In the genomic region with DNA sequence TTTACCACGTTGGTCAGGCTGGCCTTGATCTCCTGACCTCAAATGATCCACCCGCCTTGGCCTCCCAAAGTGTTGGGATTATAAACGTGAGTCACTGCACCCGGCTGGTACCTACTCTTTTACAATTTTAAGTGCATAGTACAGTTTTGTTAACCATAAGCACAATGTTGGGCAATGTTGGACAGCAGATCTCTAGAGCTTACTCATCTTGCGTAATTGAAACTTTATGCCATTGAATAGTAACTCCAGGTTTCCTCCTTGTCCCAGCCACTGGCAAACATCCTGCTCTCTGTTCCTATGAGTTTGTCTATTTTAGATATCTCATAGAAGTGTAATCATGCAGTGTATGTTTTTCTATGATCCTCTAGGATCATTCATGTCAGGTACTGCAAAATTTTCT, we compare ENCODE assay signal across 1 cellular context.
TF ChIP-seq lines count a peak whose summit lies in the region.

No MANE protein-coding gene starts in this region.

TF ChIP-seq in HepG2, 621 proteins besides CTCF, POLR2A, EP300 and RAD21 (continued from another document and continues in another):
- TF ChIP-seq, protein P1, sequence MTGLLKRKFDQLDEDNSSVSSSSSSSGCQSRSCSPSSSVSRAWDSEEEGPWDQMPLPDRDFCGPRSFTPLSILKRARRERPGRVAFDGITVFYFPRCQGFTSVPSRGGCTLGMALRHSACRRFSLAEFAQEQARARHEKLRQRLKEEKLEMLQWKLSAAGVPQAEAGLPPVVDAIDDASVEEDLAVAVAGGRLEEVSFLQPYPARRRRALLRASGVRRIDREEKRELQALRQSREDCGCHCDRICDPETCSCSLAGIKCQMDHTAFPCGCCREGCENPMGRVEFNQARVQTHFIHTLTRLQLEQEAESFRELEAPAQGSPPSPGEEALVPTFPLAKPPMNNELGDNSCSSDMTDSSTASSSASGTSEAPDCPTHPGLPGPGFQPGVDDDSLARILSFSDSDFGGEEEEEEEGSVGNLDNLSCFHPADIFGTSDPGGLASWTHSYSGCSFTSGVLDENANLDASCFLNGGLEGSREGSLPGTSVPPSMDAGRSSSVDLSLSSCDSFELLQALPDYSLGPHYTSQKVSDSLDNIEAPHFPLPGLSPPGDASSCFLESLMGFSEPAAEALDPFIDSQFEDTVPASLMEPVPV (CRISPR knock-in tag; IDR thresholded peaks at IDR 0.05), result no peak
- no peak; the same call in 1 of the 2 replicates for TF ChIP-seq SP4 (CRISPR knock-in tag; IDR thresholded peaks at IDR 0.05)
- 0 out of 2 replicates have a peak, but pooled peaks have one; percentile 37 for TF ChIP-seq TOE1 (CRISPR knock-in tag; IDR thresholded peaks at IDR 0.05)
- TF ChIP-seq ZBTB8A (CRISPR knock-in tag; IDR thresholded peaks at IDR 0.05; ENCODE audit: borderline replicate concordance, low read depth), result no peak
- TF ChIP-seq ZNF629 (CRISPR knock-in tag; conservative IDR thresholded peaks at IDR 0.05), result peak; percentile 25; the same call in 1 of the 2 replicates
- TF ChIP-seq, protein P2, sequence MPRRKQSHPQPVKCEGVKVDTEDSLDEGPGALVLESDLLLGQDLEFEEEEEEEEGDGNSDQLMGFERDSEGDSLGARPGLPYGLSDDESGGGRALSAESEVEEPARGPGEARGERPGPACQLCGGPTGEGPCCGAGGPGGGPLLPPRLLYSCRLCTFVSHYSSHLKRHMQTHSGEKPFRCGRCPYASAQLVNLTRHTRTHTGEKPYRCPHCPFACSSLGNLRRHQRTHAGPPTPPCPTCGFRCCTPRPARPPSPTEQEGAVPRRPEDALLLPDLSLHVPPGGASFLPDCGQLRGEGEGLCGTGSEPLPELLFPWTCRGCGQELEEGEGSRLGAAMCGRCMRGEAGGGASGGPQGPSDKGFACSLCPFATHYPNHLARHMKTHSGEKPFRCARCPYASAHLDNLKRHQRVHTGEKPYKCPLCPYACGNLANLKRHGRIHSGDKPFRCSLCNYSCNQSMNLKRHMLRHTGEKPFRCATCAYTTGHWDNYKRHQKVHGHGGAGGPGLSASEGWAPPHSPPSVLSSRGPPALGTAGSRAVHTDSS (CRISPR knock-in tag; conservative IDR thresholded peaks at IDR 0.05), result no peak
- TF ChIP-seq ZFP36L1 (CRISPR knock-in tag; IDR thresholded peaks at IDR 0.05), result no peak
- TF ChIP-seq, protein P3, sequence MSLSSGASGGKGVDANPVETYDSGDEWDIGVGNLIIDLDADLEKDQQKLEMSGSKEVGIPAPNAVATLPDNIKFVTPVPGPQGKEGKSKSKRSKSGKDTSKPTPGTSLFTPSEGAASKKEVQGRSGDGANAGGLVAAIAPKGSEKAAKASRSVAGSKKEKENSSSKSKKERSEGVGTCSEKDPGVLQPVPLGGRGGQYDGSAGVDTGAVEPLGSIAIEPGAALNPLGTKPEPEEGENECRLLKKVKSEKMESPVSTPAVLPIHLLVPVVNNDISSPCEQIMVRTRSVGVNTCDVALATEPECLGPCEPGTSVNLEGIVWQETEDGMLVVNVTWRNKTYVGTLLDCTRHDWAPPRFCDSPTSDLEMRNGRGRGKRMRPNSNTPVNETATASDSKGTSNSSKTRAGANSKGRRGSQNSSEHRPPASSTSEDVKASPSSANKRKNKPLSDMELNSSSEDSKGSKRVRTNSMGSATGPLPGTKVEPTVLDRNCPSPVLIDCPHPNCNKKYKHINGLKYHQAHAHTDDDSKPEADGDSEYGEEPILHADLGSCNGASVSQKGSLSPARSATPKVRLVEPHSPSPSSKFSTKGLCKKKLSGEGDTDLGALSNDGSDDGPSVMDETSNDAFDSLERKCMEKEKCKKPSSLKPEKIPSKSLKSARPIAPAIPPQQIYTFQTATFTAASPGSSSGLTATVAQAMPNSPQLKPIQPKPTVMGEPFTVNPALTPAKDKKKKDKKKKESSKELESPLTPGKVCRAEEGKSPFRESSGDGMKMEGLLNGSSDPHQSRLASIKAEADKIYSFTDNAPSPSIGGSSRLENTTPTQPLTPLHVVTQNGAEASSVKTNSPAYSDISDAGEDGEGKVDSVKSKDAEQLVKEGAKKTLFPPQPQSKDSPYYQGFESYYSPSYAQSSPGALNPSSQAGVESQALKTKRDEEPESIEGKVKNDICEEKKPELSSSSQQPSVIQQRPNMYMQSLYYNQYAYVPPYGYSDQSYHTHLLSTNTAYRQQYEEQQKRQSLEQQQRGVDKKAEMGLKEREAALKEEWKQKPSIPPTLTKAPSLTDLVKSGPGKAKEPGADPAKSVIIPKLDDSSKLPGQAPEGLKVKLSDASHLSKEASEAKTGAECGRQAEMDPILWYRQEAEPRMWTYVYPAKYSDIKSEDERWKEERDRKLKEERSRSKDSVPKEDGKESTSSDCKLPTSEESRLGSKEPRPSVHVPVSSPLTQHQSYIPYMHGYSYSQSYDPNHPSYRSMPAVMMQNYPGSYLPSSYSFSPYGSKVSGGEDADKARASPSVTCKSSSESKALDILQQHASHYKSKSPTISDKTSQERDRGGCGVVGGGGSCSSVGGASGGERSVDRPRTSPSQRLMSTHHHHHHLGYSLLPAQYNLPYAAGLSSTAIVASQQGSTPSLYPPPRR (CRISPR knock-in tag; IDR thresholded peaks at IDR 0.05; ENCODE audit: borderline replicate concordance), result peak; percentile 84
- TF ChIP-seq SALL1 (CRISPR knock-in tag; IDR thresholded peaks at IDR 0.05), result peak; percentile 98
- TF ChIP-seq, protein P4, sequence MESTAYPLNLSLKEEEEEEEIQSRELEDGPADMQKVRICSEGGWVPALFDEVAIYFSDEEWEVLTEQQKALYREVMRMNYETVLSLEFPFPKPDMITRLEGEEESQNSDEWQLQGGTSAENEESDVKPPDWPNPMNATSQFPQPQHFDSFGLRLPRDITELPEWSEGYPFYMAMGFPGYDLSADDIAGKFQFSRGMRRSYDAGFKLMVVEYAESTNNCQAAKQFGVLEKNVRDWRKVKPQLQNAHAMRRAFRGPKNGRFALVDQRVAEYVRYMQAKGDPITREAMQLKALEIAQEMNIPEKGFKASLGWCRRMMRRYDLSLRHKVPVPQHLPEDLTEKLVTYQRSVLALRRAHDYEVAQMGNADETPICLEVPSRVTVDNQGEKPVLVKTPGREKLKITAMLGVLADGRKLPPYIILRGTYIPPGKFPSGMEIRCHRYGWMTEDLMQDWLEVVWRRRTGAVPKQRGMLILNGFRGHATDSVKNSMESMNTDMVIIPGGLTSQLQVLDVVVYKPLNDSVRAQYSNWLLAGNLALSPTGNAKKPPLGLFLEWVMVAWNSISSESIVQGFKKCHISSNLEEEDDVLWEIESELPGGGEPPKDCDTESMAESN (CRISPR knock-in tag; conservative IDR thresholded peaks at IDR 0.05), result peak; percentile 51; the same call in 1 of the 2 replicates
- peak; percentile 43; the same call in 1 of the 2 replicates for TF ChIP-seq FOXP1 (IDR thresholded peaks at IDR 0.05)
- peak; percentile 87 for TF ChIP-seq FOXP1 (CRISPR knock-in tag; IDR thresholded peaks at IDR 0.05)
- peak; percentile 58; the same call in 1 of the 2 replicates for TF ChIP-seq HOXA3 (CRISPR knock-in tag; IDR thresholded peaks at IDR 0.05)
- TF ChIP-seq, protein P5, sequence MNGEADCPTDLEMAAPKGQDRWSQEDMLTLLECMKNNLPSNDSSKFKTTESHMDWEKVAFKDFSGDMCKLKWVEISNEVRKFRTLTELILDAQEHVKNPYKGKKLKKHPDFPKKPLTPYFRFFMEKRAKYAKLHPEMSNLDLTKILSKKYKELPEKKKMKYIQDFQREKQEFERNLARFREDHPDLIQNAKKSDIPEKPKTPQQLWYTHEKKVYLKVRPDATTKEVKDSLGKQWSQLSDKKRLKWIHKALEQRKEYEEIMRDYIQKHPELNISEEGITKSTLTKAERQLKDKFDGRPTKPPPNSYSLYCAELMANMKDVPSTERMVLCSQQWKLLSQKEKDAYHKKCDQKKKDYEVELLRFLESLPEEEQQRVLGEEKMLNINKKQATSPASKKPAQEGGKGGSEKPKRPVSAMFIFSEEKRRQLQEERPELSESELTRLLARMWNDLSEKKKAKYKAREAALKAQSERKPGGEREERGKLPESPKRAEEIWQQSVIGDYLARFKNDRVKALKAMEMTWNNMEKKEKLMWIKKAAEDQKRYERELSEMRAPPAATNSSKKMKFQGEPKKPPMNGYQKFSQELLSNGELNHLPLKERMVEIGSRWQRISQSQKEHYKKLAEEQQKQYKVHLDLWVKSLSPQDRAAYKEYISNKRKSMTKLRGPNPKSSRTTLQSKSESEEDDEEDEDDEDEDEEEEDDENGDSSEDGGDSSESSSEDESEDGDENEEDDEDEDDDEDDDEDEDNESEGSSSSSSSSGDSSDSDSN (CRISPR knock-in tag; IDR thresholded peaks at IDR 0.05), result no peak
- no peak for TF ChIP-seq FOXA1 (IDR thresholded peaks at IDR 0.05)
- peak; percentile 61; the same call in 1 of the 2 replicates for TF ChIP-seq FOXA1 (CRISPR knock-in tag; IDR thresholded peaks at IDR 0.05)
- no peak for TF ChIP-seq EED (CRISPR knock-in tag; IDR thresholded peaks at IDR 0.05)
- no peak for TF ChIP-seq ATM (IDR thresholded peaks at IDR 0.05; ENCODE audit: borderline replicate concordance)
- TF ChIP-seq ZNF781 (CRISPR knock-in tag; IDR thresholded peaks at IDR 0.05; ENCODE audit: borderline replicate concordance, not compliant biosample characterization), result peak; percentile 24
- no peak for TF ChIP-seq SATB2 (CRISPR knock-in tag; IDR thresholded peaks at IDR 0.05)
- TF ChIP-seq, protein P6, sequence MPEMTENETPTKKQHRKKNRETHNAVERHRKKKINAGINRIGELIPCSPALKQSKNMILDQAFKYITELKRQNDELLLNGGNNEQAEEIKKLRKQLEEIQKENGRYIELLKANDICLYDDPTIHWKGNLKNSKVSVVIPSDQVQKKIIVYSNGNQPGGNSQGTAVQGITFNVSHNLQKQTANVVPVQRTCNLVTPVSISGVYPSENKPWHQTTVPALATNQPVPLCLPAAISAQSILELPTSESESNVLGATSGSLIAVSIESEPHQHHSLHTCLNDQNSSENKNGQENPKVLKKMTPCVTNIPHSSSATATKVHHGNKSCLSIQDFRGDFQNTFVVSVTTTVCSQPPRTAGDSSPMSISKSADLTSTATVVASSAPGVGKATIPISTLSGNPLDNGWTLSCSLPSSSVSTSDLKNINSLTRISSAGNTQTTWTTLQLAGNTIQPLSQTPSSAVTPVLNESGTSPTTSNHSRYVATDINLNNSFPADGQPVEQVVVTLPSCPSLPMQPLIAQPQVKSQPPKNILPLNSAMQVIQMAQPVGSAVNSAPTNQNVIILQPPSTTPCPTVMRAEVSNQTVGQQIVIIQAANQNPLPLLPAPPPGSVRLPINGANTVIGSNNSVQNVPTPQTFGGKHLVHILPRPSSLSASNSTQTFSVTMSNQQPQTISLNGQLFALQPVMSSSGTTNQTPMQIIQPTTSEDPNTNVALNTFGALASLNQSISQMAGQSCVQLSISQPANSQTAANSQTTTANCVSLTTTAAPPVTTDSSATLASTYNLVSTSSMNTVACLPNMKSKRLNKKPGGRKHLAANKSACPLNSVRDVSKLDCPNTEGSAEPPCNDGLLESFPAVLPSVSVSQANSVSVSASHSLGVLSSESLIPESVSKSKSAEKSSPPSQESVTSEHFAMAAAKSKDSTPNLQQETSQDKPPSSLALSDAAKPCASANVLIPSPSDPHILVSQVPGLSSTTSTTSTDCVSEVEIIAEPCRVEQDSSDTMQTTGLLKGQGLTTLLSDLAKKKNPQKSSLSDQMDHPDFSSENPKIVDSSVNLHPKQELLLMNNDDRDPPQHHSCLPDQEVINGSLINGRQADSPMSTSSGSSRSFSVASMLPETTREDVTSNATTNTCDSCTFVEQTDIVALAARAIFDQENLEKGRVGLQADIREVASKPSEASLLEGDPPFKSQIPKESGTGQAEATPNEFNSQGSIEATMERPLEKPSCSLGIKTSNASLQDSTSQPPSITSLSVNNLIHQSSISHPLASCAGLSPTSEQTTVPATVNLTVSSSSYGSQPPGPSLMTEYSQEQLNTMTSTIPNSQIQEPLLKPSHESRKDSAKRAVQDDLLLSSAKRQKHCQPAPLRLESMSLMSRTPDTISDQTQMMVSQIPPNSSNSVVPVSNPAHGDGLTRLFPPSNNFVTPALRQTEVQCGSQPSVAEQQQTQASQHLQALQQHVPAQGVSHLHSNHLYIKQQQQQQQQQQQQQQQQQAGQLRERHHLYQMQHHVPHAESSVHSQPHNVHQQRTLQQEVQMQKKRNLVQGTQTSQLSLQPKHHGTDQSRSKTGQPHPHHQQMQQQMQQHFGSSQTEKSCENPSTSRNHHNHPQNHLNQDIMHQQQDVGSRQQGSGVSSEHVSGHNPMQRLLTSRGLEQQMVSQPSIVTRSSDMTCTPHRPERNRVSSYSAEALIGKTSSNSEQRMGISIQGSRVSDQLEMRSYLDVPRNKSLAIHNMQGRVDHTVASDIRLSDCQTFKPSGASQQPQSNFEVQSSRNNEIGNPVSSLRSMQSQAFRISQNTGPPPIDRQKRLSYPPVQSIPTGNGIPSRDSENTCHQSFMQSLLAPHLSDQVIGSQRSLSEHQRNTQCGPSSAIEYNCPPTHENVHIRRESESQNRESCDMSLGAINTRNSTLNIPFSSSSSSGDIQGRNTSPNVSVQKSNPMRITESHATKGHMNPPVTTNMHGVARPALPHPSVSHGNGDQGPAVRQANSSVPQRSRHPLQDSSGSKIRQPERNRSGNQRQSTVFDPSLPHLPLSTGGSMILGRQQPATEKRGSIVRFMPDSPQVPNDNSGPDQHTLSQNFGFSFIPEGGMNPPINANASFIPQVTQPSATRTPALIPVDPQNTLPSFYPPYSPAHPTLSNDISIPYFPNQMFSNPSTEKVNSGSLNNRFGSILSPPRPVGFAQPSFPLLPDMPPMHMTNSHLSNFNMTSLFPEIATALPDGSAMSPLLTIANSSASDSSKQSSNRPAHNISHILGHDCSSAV (CRISPR knock-in tag; IDR thresholded peaks at IDR 0.05; ENCODE audit: borderline replicate concordance), result no peak
- TF ChIP-seq ZNF335 (CRISPR knock-in tag; IDR thresholded peaks at IDR 0.05), result no peak
- no peak for TF ChIP-seq ZNF235 (CRISPR knock-in tag; IDR thresholded peaks at IDR 0.05; ENCODE audit: borderline replicate concordance)
- peak; percentile 47; the same call in 1 of the 2 replicates for TF ChIP-seq ZMAT3 (CRISPR knock-in tag; conservative IDR thresholded peaks at IDR 0.05)
- TF ChIP-seq, protein P7, sequence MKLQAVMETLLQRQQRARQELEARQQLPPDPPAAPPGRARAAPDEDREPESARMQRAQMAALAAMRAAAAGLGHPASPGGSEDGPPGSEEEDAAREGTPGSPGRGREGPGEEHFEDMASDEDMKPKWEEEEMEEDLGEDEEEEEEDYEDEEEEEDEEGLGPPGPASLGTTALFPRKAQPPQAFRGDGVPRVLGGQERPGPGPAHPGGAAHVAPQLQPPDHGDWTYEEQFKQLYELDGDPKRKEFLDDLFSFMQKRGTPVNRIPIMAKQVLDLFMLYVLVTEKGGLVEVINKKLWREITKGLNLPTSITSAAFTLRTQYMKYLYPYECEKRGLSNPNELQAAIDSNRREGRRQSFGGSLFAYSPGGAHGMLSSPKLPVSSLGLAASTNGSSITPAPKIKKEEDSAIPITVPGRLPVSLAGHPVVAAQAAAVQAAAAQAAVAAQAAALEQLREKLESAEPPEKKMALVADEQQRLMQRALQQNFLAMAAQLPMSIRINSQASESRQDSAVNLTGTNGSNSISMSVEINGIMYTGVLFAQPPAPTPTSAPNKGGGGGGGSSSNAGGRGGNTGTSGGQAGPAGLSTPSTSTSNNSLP (IDR thresholded peaks at IDR 0.05; ENCODE audit: low read depth, low read length), result peak; percentile 94
- no peak for TF ChIP-seq ZNF790 (CRISPR knock-in tag; IDR thresholded peaks at IDR 0.05; ENCODE audit: borderline replicate concordance)
- no peak for TF ChIP-seq EZH2 (conservative IDR thresholded peaks at IDR 0.05; ENCODE audit: low read depth, low read length)
- no peak for TF ChIP-seq NRL (CRISPR knock-in tag; IDR thresholded peaks at IDR 0.05; ENCODE audit: borderline replicate concordance)
- TF ChIP-seq, protein P8, sequence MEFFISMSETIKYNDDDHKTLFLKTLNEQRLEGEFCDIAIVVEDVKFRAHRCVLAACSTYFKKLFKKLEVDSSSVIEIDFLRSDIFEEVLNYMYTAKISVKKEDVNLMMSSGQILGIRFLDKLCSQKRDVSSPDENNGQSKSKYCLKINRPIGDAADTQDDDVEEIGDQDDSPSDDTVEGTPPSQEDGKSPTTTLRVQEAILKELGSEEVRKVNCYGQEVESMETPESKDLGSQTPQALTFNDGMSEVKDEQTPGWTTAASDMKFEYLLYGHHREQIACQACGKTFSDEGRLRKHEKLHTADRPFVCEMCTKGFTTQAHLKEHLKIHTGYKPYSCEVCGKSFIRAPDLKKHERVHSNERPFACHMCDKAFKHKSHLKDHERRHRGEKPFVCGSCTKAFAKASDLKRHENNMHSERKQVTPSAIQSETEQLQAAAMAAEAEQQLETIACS (CRISPR knock-in tag; IDR thresholded peaks at IDR 0.05), result no peak
- TF ChIP-seq BRCA1 (CRISPR knock-in tag; IDR thresholded peaks at IDR 0.05), result no peak
